ENCODE assay signal across 19 cellular contexts in the genomic region with DNA sequence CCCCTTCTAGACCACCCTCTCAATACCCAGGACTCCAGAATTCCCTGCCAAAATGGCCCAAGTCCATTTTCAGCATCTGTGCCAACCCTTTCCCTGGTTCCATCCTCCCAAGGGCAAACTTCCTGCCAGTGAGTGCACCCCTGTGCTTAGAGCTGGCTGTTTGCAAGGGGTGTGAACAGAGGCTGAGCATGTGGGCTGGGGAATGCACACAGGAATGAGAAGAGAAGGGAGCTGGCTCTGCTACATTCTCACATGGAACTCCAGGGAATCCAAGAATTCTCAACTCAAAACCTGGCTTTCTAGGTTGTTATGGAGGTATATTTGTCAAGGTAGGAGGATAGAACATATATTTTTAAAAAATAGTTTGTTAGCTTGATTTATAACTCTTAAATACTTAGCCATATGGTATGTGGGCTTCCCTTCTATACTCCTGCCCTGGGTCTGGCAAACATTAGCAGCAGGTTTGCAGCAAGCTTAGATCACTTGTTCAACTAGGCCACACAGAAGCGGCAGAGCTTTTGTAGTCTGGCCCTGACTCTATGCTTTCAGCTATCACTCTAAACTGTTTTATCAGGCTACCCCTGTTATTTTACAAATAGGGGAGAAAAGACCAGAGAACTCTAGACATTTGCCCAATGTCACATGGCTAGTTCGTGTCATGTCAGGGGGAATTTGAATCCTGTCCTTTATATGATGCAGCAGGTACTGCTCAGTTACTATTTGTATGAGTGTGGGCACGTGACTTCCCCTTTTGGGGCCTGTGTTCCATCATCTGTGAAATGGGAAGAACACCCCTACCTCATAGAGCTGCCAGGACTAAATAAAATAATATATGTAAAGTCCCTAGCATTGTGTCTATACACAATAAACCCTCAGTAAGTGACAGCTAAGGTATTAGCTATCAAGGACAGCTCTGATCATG. TPM values are rescaled to one million over a fixed set of nuclear protein-coding genes. Genes with fewer than 3 reads are reported as not detected.
DNase-seq lines count a peak whose midpoint lies in the region; ATAC-seq, FAIRE-seq and TF ChIP-seq lines count a peak whose summit lies in the region.
"Had no signal": no experiment of that assay in that cellular context is flagged by ENCODE, and none has a peak within 500 bp of the region (broad histone marks: within the 10 kb centered on the region; RNA-seq: fewer than 3 reads in every experiment).

No MANE protein-coding gene starts in this region.

- H3K36me3 ChIP-seq in MG63 = no peaks in the 10 kb centered on the region
- H3K36me3 ChIP-seq in K562 (ENCODE audit: control insufficient read depth, insufficient read depth, low read length) = no peaks in the 10 kb centered on the region
- H3K36me3 ChIP-seq in mesendoderm (ENCODE audit: control insufficient read depth, insufficient read depth, low read length) = no peaks in the 10 kb centered on the region

- H3K27me3 ChIP-seq in MG63 (no peaks in the 10 kb centered on the region), K562 (ENCODE audit: control insufficient read depth in 2 of 2, insufficient read depth in 2 of 2, low read length in 2 of 2) (no peaks in the 10 kb centered on the region), mesendoderm (ENCODE audit: insufficient read depth, low read length, poor library complexity) (no peaks in the 10 kb centered on the region)

- H3K9ac ChIP-seq in K562 (ENCODE audit: insufficient read depth in 1 of 2, low read depth in 2 of 2, low read length in 2 of 2) (0 out of 4 replicates have a peak overlapping the region, but pooled peaks of 1 of the 2 experiments have one; percentile 10), mesendoderm (ENCODE audit: low read length) (no peak overlapping the region)

- 57% methylated on average over 3 of the region's 3 CpGs for WGBS in K562 (ENCODE audit: insufficient coverage, low coverage, missing lambda C conversion rate)
- no CpG with 5 or more reads among the region's 3 CpGs for WGBS in mesendoderm (ENCODE audit: extremely low coverage, insufficient coverage, low lambda C conversion rate)

- H3K4me1 ChIP-seq in K562 (replicated peaks in 1 of 2; ENCODE audit: control insufficient read depth in 2 of 2, insufficient read depth in 2 of 2, low read length in 2 of 2) (peaks cover 6 to 14% of the 10 kb centered on the region in 2 experiments; a peak in 4 of 5 replicates), mesendoderm (ENCODE audit: control insufficient read depth, low read depth, low read length) (peaks cover 7% of the 10 kb centered on the region)

- H3K9me3 ChIP-seq in MG63 = 0 out of 2 replicates have a peak, but pooled peaks cover 3% of the 10 kb centered on the region
- H3K9me3 ChIP-seq in K562 (replicated peaks; ENCODE audit: control insufficient read depth, insufficient read depth, low read depth, low read length) = no peaks in the 10 kb centered on the region

- no peak overlapping the region for H3K56ac ChIP-seq in mesendoderm (ENCODE audit: low read length)

- DNase-seq in AG20443 (ENCODE audit: low spot score) = peak; percentile 38
- peak; percentile 53 for DNase-seq in MG63
- peak in 1 of 4 experiments; percentile 4 for DNase-seq in K562 (ENCODE audit: extremely low read depth in 1 of 4, low spot score in 3 of 4)
- peak; percentile 57 for DNase-seq in mesendoderm
- no peak for DNase-seq in DMS79 treated with DMSO at 0.1 percent for 48 hours (lab: John Stamatoyannopoulos, UW)
- no peak for DNase-seq in stimulated activated CD4-positive, alpha-beta T cell treated with anti-CD3 and anti-CD28 coated beads, Interleukin-15, amount 100 ng/mL, for 24 hours
- no peak for DNase-seq in stimulated activated CD4-positive, alpha-beta T cell treated with anti-CD3 and anti-CD28 coated beads, Interleukin-4, amount 100 ng/mL, for 4 hours
- DNase-seq: ACHN; activated CD4-positive, alpha-beta memory T cell treated with anti-CD3 and anti-CD28 coated beads for 36 hours; activated T-cell treated with anti-CD3 and anti-CD28 coated beads, Interleukin-2, amount 50 U/mL, for 4 hours; CD8-positive, alpha-beta T cell; effector CD8-positive, alpha-beta T cell; naive thymus-derived CD4-positive, alpha-beta T cell; NCI-H187 treated with DMSO at 0.1 percent for 48 hours; stimulated activated naive CD8-positive, alpha-beta T cell treated with anti-CD3 and anti-CD28 coated beads, Interleukin-15, Interleukin-2, amounts not matched to agents 100 U/mL and 50 U/mL, for 24 hours had no signal

- H4K8ac ChIP-seq in mesendoderm (ENCODE audit: low read depth, low read length) = no peak overlapping the region

- no peak overlapping the region for H2BK120ac ChIP-seq in mesendoderm (ENCODE audit: low read depth, low read length)

- no peak overlapping the region for H3K23ac ChIP-seq in mesendoderm (ENCODE audit: low read length)

- TF ChIP-seq RAD21 in K562 (CRISPR knock-in tag; conservative IDR thresholded peaks at IDR 0.05 in 1 of 2, IDR thresholded peaks at IDR 0.05 in 1 of 2) = no peak

- POLR2A ChIA-PET in K562 (lab: Yijun Ruan, JAX) = interaction anchor here (0.6 to 1.8 kb wide), 11 partner anchors 9 to 206 kb away, joined by 3 to 7 read pairs (median 3); no protein-coding TSS in a partner anchor

- no peak overlapping the region for H3K18ac ChIP-seq in mesendoderm (ENCODE audit: low read length)

- ATAC-seq in K562 (no peak), HG03175 (IDR thresholded peaks at IDR 0.05; ENCODE audit: unreplicated experiment) (no peak)
- ATAC-seq: activated naive CD4-positive, alpha-beta T cell treated with anti-CD3 and anti-CD28 coated beads, Interleukin-2, amount 50 U/mL, for 72 hours; activated T-cell treated with anti-CD3 and anti-CD28 coated beads, Interleukin-2, amount 50 U/mL, for 4 hours; CD8-positive, alpha-beta T cell; naive thymus-derived CD4-positive, alpha-beta T cell; stimulated activated naive CD8-positive, alpha-beta T cell treated with anti-CD3 and anti-CD28 coated beads, Interleukin-15, Interleukin-2, amounts not matched to agents 100 U/mL and 50 U/mL, for 24 hours had no signal

- H4K5ac ChIP-seq in mesendoderm (ENCODE audit: low read length) = no peak overlapping the region

- CTCF ChIA-PET in K562 (lab: Yijun Ruan, JAX; ENCODE audit: low intra/inter-chr PET ratio) = no interaction called here

- H4K20me1 ChIP-seq in K562 (replicated peaks; ENCODE audit: control insufficient read depth, insufficient read depth, low read length) = no peaks in the 10 kb centered on the region

- TF ChIP-seq CTCF in K562 (IDR thresholded peaks at IDR 0.05 in 2 of 3, conservative IDR thresholded peaks at IDR 0.05 in 1 of 3; ENCODE audit: insufficient read depth in 2 of 3, low read depth in 1 of 3, low read length in 3 of 3) = no peak

- no peak for FAIRE-seq in K562 (lab: Jason Lieb, UNC)
- FAIRE-seq: bronchial epithelial cell, urothelium cell line had no signal

- no peak overlapping the region for H2BK15ac ChIP-seq in mesendoderm (replicated peaks; ENCODE audit: low read depth)

- BruUV-seq in K562 (replicated peaks; lab: Mats Ljungman, UMichigan) = no TSS peak

- H2BK5ac ChIP-seq in mesendoderm (ENCODE audit: low read length) = no peak overlapping the region

- intact Hi-C loops in K562 (cut with micrococcal nuclease) = no loop called here

- no peak overlapping the region for H3K27ac ChIP-seq in K562 (ENCODE audit: extremely low read depth, low read depth, low read length)
- no peak overlapping the region for H3K27ac ChIP-seq in mesendoderm (ENCODE audit: low read depth, low read length)

- no peak overlapping the region for H2AK5ac ChIP-seq in mesendoderm (ENCODE audit: low read length)

- H3K4me3 ChIP-seq in MG63 (no peak overlapping the region), K562 (no peak overlapping the region), mesendoderm (ENCODE audit: low read length) (no peak overlapping the region)

- H3K9me1 ChIP-seq in K562 (ENCODE audit: control insufficient read depth, insufficient read depth, low read length) = no peaks in the 10 kb centered on the region

- in situ Hi-C loops in K562 (cut with MboI) = no loop called here

- H3K4ac ChIP-seq in mesendoderm (ENCODE audit: low read depth, low read length) = no peak overlapping the region

- no peaks in the 10 kb centered on the region for H3K79me1 ChIP-seq in mesendoderm (ENCODE audit: low read length)

- no peaks in the 10 kb centered on the region for H3K79me2 ChIP-seq in K562 (ENCODE audit: control insufficient read depth, insufficient read depth, low read length)
- no peaks in the 10 kb centered on the region for H3K79me2 ChIP-seq in mesendoderm (ENCODE audit: control insufficient read depth, insufficient read depth, low read length)

- TF ChIP-seq EP300 in K562 (IDR thresholded peaks at IDR 0.05; ENCODE audit: low read length) = no peak

- H3K4me2 ChIP-seq in K562 (ENCODE audit: insufficient read depth, low read length) (no peak overlapping the region), mesendoderm (ENCODE audit: low read length) (no peak overlapping the region)

- no peak for TF ChIP-seq POLR2A in K562 (conservative IDR thresholded peaks at IDR 0.05)

- peak overlapping the region; percentile 49 for H2AFZ ChIP-seq in K562 (ENCODE audit: low read depth, low read length)

RNA-seq across cellular contexts. Expression of gene STMN1, which starts 8.1 kb away (rescaled TPM):
- total RNA-seq in MG63 (2014; rRNA removed; shearing (Covaris generic); ENCODE audit: low replicate concordance) = 85.4 and 116 TPM in 2 replicates
- 79.1 and 202 TPM in 2 replicates for total RNA-seq in K562 (2011; cell fraction: chromatin; rRNA removed; ENCODE audit: low replicate concordance)
- 64.9 and 72.4 TPM in 2 replicates for total RNA-seq in K562 (2011; cell fraction: nucleolus; rRNA removed)
- 144 and 204 TPM in 2 replicates for total RNA-seq in K562 (2011; cell fraction: nucleoplasm; rRNA removed)
- 717 and 838 TPM in 2 replicates for total RNA-seq in K562 (2014; rRNA removed)
- total RNA-seq in K562 (2014; rRNA removed; fragmentation: Illumina TruSeq; extraction: Trizol) = 432 and 614 TPM in 2 replicates
- 534 and 557 TPM in 2 replicates for total RNA-seq in K562 (2015; rRNA removed; fragmentation: Illumina TruSeq; extraction: Trizol)
- total RNA-seq in K562 (2021) = 595 and 622 TPM in 2 replicates
- 269 and 330 TPM in 2 replicates for polyA plus RNA-seq in K562 (2011; rRNA removed)
- polyA plus RNA-seq in K562 (2011; cell fraction: cytosol; rRNA removed) = 40.0 and 111 TPM in 2 replicates
- 108 and 181 TPM in 2 replicates for polyA plus RNA-seq in K562 (2011; cell fraction: nucleus; rRNA removed)
- 743 and 1,035 TPM in 2 replicates for polyA plus RNA-seq in K562 (2012)
- polyA plus RNA-seq in K562 (2014; fragmentation: Illumina TruSeq; extraction: Trizol) = 1,051 and 1,453 TPM in 2 replicates
- polyA plus RNA-seq in K562 (2014; fragmentation: Nextera tagmentation; extraction: Ambion mirVana) = 1,000 to 10,000 TPM; 2,090 to 2,153 TPM
- 481 and 592 TPM in 2 replicates for polyA plus RNA-seq in K562 (2014; rRNA removed)
- 67.2 and 95.3 TPM in 2 replicates for polyA minus RNA-seq in K562 (2011; rRNA and poly(A)+ RNA removed)
- polyA minus RNA-seq in K562 (2011; cell fraction: cytosol; rRNA and poly(A)+ RNA removed) = 80.8 and 100 TPM in 2 replicates
- polyA minus RNA-seq in K562 (2011; cell fraction: nucleus; rRNA and poly(A)+ RNA removed) = 35.7 and 84.1 TPM in 2 replicates
- 531 TPM for polyA plus RNA-seq in mesendoderm (2013, experiment 1 of 2)
- polyA plus RNA-seq in mesendoderm (2013, experiment 2 of 2) = 528 TPM

RNA-seq across cellular contexts. Expression of gene PAQR7, which starts 38.8 kb away (rescaled TPM):
- total RNA-seq in MG63 (2014; rRNA removed; shearing (Covaris generic); ENCODE audit: low replicate concordance) = 3.8 and 8.3 TPM in 2 replicates
- total RNA-seq in K562 (2011; cell fraction: chromatin; rRNA removed; ENCODE audit: low replicate concordance) = 9.3 and 18.9 TPM in 2 replicates
- total RNA-seq in K562 (2011; cell fraction: nucleolus; rRNA removed) = 15.7 and 18.8 TPM in 2 replicates
- total RNA-seq in K562 (2011; cell fraction: nucleoplasm; rRNA removed) = 13.9 and 16.4 TPM in 2 replicates
- 2.4 and 3.3 TPM in 2 replicates for total RNA-seq in K562 (2014; rRNA removed)
- 2.0 and 2.4 TPM in 2 replicates for total RNA-seq in K562 (2014; rRNA removed; fragmentation: Illumina TruSeq; extraction: Trizol)
- total RNA-seq in K562 (2015; rRNA removed; fragmentation: Illumina TruSeq; extraction: Trizol) = 2.5 and 2.6 TPM in 2 replicates
- total RNA-seq in K562 (2021) = 4.0 and 4.4 TPM in 2 replicates
- 5.2 and 5.4 TPM in 2 replicates for polyA plus RNA-seq in K562 (2011; rRNA removed)
- polyA plus RNA-seq in K562 (2011; cell fraction: cytosol; rRNA removed) = 8.8 and 14.1 TPM in 2 replicates
- 5.8 and 7.4 TPM in 2 replicates for polyA plus RNA-seq in K562 (2011; cell fraction: nucleus; rRNA removed)
- 4.5 and 6.9 TPM in 2 replicates for polyA plus RNA-seq in K562 (2012)
- polyA plus RNA-seq in K562 (2014; fragmentation: Illumina TruSeq; extraction: Trizol) = 2.9 and 3.3 TPM in 2 replicates
- polyA plus RNA-seq in K562 (2014; fragmentation: Nextera tagmentation; extraction: Ambion mirVana) = 1 to 10 TPM; 1.1 to 1.2 TPM
- 2.7 and 3.0 TPM in 2 replicates for polyA plus RNA-seq in K562 (2014; rRNA removed)
- 5.5 and 8.5 TPM in 2 replicates for polyA minus RNA-seq in K562 (2011; rRNA and poly(A)+ RNA removed)
- 7.4 and 8.5 TPM in 2 replicates for polyA minus RNA-seq in K562 (2011; cell fraction: cytosol; rRNA and poly(A)+ RNA removed)
- 2.0 and 2.4 TPM in 2 replicates for polyA minus RNA-seq in K562 (2011; cell fraction: nucleus; rRNA and poly(A)+ RNA removed)
- polyA plus RNA-seq in mesendoderm (2013, experiment 1 of 2) = 3.7 TPM
- 3.5 TPM for polyA plus RNA-seq in mesendoderm (2013, experiment 2 of 2)

RNA-seq across cellular contexts. Expression of gene AUNIP, which starts 55.1 kb away (rescaled TPM):
- 10.3 and 20.6 TPM in 2 replicates for total RNA-seq in MG63 (2014; rRNA removed; shearing (Covaris generic); ENCODE audit: low replicate concordance)
- 50.6 and 72.2 TPM in 2 replicates for total RNA-seq in K562 (2011; cell fraction: chromatin; rRNA removed; ENCODE audit: low replicate concordance)
- 35.2 and 36.8 TPM in 2 replicates for total RNA-seq in K562 (2011; cell fraction: nucleolus; rRNA removed)
- 48.3 and 56.9 TPM in 2 replicates for total RNA-seq in K562 (2011; cell fraction: nucleoplasm; rRNA removed)
- total RNA-seq in K562 (2014; rRNA removed) = 46.4 and 51.4 TPM in 2 replicates
- total RNA-seq in K562 (2014; rRNA removed; fragmentation: Illumina TruSeq; extraction: Trizol) = 47.1 and 55.0 TPM in 2 replicates
- 40.5 and 41.4 TPM in 2 replicates for total RNA-seq in K562 (2015; rRNA removed; fragmentation: Illumina TruSeq; extraction: Trizol)
- total RNA-seq in K562 (2021) = 30.9 and 31.7 TPM in 2 replicates
- 45.0 and 48.8 TPM in 2 replicates for polyA plus RNA-seq in K562 (2011; rRNA removed)
- 26.1 and 34.8 TPM in 2 replicates for polyA plus RNA-seq in K562 (2011; cell fraction: cytosol; rRNA removed)
- polyA plus RNA-seq in K562 (2011; cell fraction: nucleus; rRNA removed) = 23.2 and 23.3 TPM in 2 replicates
- 18.8 and 21.2 TPM in 2 replicates for polyA plus RNA-seq in K562 (2012)
- 48.8 and 50.0 TPM in 2 replicates for polyA plus RNA-seq in K562 (2014; fragmentation: Illumina TruSeq; extraction: Trizol)
- 10 to 100 TPM; 12.1 to 15.2 TPM for polyA plus RNA-seq in K562 (2014; fragmentation: Nextera tagmentation; extraction: Ambion mirVana)
- 52.3 and 53.8 TPM in 2 replicates for polyA plus RNA-seq in K562 (2014; rRNA removed)
- 37.1 and 45.0 TPM in 2 replicates for polyA minus RNA-seq in K562 (2011; rRNA and poly(A)+ RNA removed)
- 10.0 and 14.8 TPM in 2 replicates for polyA minus RNA-seq in K562 (2011; cell fraction: cytosol; rRNA and poly(A)+ RNA removed)
- 18.4 and 30.3 TPM in 2 replicates for polyA minus RNA-seq in K562 (2011; cell fraction: nucleus; rRNA and poly(A)+ RNA removed)
- 17.7 TPM for polyA plus RNA-seq in mesendoderm (2013, experiment 1 of 2)
- 17.8 TPM for polyA plus RNA-seq in mesendoderm (2013, experiment 2 of 2)
- polyA plus RNA-seq: naive thymus-derived CD4-positive, alpha-beta T cell had no signal

Comparison
In these comparisons a context has a peak if more than half of its experiments do, and no peak if none do; other contexts are left out.
1. DNase-seq: peak in AG20443 (single experiment), MG63 (single experiment) and mesendoderm (single experiment); none in DMS79 treated with DMSO at 0.1 percent for 48 hours (single experiment), stimulated activated CD4-positive, alpha-beta T cell treated with anti-CD3 and anti-CD28 coated beads, Interleukin-15, amount 100 ng/mL, for 24 hours (single experiment) and stimulated activated CD4-positive, alpha-beta T cell treated with anti-CD3 and anti-CD28 coated beads, Interleukin-4, amount 100 ng/mL, for 4 hours (0 of 2).